In the genomic region with DNA sequence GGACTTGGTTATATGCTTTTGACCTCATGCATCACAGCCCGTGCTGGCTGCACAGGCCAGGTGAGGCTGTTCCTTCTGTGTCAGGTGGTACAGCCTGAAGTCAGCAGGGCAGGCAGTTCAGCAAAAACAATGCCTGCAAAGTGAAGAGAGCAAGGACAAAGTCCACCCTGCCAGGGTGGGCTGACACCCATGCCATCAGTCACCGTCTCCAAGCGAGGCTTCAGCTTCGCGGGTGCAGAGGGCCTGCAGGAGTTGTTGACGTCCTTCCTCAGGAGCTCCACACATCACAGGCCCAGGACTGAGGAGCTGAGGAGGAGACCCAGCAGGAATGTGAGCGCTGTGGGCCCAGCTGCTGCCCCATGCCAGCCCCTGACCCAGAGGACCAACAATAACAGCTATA, we compare ENCODE assay signal across 2 cellular contexts.
TF ChIP-seq lines count a peak whose summit lies in the region.

No MANE protein-coding gene starts in this region.

TF ChIP-seq in GM23338, 12 proteins besides CTCF, POLR2A, EP300 and RAD21 (continued from another document):
- TF ChIP-seq EZH2phosphoT487 (IDR thresholded peaks at IDR 0.05; ENCODE audit: unreplicated experiment), result no peak
- TF ChIP-seq, protein P1, sequence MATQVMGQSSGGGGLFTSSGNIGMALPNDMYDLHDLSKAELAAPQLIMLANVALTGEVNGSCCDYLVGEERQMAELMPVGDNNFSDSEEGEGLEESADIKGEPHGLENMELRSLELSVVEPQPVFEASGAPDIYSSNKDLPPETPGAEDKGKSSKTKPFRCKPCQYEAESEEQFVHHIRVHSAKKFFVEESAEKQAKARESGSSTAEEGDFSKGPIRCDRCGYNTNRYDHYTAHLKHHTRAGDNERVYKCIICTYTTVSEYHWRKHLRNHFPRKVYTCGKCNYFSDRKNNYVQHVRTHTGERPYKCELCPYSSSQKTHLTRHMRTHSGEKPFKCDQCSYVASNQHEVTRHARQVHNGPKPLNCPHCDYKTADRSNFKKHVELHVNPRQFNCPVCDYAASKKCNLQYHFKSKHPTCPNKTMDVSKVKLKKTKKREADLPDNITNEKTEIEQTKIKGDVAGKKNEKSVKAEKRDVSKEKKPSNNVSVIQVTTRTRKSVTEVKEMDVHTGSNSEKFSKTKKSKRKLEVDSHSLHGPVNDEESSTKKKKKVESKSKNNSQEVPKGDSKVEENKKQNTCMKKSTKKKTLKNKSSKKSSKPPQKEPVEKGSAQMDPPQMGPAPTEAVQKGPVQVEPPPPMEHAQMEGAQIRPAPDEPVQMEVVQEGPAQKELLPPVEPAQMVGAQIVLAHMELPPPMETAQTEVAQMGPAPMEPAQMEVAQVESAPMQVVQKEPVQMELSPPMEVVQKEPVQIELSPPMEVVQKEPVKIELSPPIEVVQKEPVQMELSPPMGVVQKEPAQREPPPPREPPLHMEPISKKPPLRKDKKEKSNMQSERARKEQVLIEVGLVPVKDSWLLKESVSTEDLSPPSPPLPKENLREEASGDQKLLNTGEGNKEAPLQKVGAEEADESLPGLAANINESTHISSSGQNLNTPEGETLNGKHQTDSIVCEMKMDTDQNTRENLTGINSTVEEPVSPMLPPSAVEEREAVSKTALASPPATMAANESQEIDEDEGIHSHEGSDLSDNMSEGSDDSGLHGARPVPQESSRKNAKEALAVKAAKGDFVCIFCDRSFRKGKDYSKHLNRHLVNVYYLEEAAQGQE (IDR thresholded peaks at IDR 0.05; ENCODE audit: unreplicated experiment), result no peak
- TF ChIP-seq CREB1 (CRISPR knock-in tag; IDR thresholded peaks at IDR 0.05; ENCODE audit: low read depth), result no peak
- TF ChIP-seq STAT1 (IDR thresholded peaks at IDR 0.05; ENCODE audit: unreplicated experiment), result no peak
- TF ChIP-seq, protein P2, sequence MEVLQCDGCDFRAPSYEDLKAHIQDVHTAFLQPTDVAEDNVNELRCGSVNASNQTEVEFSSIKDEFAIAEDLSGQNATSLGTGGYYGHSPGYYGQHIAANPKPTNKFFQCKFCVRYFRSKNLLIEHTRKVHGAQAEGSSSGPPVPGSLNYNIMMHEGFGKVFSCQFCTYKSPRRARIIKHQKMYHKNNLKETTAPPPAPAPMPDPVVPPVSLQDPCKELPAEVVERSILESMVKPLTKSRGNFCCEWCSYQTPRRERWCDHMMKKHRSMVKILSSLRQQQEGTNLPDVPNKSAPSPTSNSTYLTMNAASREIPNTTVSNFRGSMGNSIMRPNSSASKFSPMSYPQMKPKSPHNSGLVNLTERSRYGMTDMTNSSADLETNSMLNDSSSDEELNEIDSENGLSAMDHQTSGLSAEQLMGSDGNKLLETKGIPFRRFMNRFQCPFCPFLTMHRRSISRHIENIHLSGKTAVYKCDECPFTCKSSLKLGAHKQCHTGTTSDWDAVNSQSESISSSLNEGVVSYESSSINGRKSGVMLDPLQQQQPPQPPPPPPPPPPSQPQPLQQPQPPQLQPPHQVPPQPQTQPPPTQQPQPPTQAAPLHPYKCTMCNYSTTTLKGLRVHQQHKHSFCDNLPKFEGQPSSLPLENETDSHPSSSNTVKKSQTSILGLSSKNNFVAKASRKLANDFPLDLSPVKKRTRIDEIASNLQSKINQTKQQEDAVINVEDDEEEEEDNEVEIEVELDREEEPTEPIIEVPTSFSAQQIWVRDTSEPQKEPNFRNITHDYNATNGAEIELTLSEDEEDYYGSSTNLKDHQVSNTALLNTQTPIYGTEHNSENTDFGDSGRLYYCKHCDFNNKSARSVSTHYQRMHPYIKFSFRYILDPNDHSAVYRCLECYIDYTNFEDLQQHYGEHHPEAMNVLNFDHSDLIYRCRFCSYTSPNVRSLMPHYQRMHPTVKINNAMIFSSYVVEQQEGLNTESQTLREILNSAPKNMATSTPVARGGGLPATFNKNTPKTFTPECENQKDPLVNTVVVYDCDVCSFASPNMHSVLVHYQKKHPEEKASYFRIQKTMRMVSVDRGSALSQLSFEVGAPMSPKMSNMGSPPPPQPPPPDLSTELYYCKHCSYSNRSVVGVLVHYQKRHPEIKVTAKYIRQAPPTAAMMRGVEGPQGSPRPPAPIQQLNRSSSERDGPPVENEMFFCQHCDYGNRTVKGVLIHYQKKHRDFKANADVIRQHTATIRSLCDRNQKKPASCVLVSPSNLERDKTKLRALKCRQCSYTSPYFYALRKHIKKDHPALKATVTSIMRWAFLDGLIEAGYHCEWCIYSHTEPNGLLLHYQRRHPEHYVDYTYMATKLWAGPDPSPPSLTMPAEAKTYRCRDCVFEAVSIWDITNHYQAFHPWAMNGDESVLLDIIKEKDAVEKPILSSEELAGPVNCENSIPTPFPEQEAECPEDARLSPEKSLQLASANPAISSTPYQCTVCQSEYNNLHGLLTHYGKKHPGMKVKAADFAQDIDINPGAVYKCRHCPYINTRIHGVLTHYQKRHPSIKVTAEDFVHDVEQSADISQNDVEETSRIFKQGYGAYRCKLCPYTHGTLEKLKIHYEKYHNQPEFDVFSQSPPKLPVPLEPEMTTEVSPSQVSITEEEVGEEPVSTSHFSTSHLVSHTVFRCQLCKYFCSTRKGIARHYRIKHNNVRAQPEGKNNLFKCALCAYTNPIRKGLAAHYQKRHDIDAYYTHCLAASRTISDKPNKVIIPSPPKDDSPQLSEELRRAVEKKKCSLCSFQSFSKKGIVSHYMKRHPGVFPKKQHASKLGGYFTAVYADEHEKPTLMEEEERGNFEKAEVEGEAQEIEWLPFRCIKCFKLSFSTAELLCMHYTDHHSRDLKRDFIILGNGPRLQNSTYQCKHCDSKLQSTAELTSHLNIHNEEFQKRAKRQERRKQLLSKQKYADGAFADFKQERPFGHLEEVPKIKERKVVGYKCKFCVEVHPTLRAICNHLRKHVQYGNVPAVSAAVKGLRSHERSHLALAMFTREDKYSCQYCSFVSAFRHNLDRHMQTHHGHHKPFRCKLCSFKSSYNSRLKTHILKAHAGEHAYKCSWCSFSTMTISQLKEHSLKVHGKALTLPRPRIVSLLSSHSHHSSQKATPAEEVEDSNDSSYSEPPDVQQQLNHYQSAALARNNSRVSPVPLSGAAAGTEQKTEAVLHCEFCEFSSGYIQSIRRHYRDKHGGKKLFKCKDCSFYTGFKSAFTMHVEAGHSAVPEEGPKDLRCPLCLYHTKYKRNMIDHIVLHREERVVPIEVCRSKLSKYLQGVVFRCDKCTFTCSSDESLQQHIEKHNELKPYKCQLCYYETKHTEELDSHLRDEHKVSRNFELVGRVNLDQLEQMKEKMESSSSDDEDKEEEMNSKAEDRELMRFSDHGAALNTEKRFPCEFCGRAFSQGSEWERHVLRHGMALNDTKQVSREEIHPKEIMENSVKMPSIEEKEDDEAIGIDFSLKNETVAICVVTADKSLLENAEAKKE (CRISPR knock-in tag; IDR thresholded peaks at IDR 0.05), result no peak
- no peak for TF ChIP-seq EZH2 (IDR thresholded peaks at IDR 0.05; ENCODE audit: low read depth, unreplicated experiment)
- TF ChIP-seq JUNB (IDR thresholded peaks at IDR 0.05; ENCODE audit: unreplicated experiment), result no peak
- no peak for TF ChIP-seq NANOG (IDR thresholded peaks at IDR 0.05; ENCODE audit: borderline replicate concordance)
- TF ChIP-seq ETS1 (IDR thresholded peaks at IDR 0.05), result no peak
- TF ChIP-seq ZNF114 (CRISPR knock-in tag; IDR thresholded peaks at IDR 0.05), result no peak

TF ChIP-seq in endothelial cell of umbilical vein, 7 proteins besides CTCF, POLR2A, EP300 and RAD21 (continued from another document):
- TF ChIP-seq MAX (IDR thresholded peaks at IDR 0.05; ENCODE audit: insufficient read depth, insufficient read length) (no peak), GATA2 (IDR thresholded peaks at IDR 0.05; ENCODE audit: insufficient read depth, insufficient read length, low read depth, low read length) (no peak), MYC (IDR thresholded peaks at IDR 0.05; ENCODE audit: low read depth, low read length) (no peak), JUN (IDR thresholded peaks at IDR 0.05; ENCODE audit: borderline replicate concordance, insufficient read depth, insufficient read length, low read depth) (no peak), POLR2AphosphoS5 (IDR thresholded peaks at IDR 0.05; ENCODE audit: insufficient read depth, low read depth, low read length) (no peak), FOS (IDR thresholded peaks at IDR 0.05; ENCODE audit: borderline replicate concordance, insufficient read depth, low read length) (no peak)
